ENCODE assay signal across 21 cellular contexts in genomic region chr19:29893606-29894284, GRCh38. TPM values are rescaled to one million over a fixed set of nuclear protein-coding genes. Genes with fewer than 3 reads are reported as not detected.
DNase-seq lines count a peak whose midpoint lies in the region; ATAC-seq, FAIRE-seq and TF ChIP-seq lines count a peak whose summit lies in the region.
"Had no signal": no experiment of that assay in that cellular context is flagged by ENCODE, and none has a peak within 500 bp of the region (broad histone marks: within the 10 kb centered on the region; RNA-seq: fewer than 3 reads in every experiment).

No MANE protein-coding gene starts in this region.

- no peaks in the 10 kb centered on the region for H3K79me2 ChIP-seq in K562 (ENCODE audit: control insufficient read depth, insufficient read depth, low read length)

- WGBS in K562 (ENCODE audit: insufficient coverage, low coverage, missing lambda C conversion rate): 2% methylated on average over 10 of the region's 11 CpGs

- in situ Hi-C loops in K562 (cut with MboI): no loop called here

- no peak for TF ChIP-seq RAD21 in K562 (CRISPR knock-in tag; conservative IDR thresholded peaks at IDR 0.05 in 1 of 2, IDR thresholded peaks at IDR 0.05 in 1 of 2)

- H4K20me1 ChIP-seq in K562 (replicated peaks; ENCODE audit: control insufficient read depth, insufficient read depth, low read length): 0 out of 2 replicates have a peak, but pooled peaks cover 14% of the 10 kb centered on the region

- no peaks in the 10 kb centered on the region for H3K27me3 ChIP-seq in K562 (ENCODE audit: control insufficient read depth in 2 of 2, insufficient read depth in 2 of 2, low read length in 2 of 2)

- H3K27me3 Mint-ChIP-seq in stimulated activated naive B cell treated with anti-CD40 and anti-IgM and Interleukin-4, amounts not matched to agents 10 μg/mL and 1 μg/mL and 100 μg/mL, for 72 hours: peaks cover 0 to 13% of the 10 kb centered on the region in 2 donors
- H3K27me3 Mint-ChIP-seq: IgD-negative memory B cell had no signal

- CTCF ChIA-PET in K562 (lab: Yijun Ruan, JAX; ENCODE audit: low intra/inter-chr PET ratio): no interaction called here

- no peaks in the 10 kb centered on the region for H3K9me1 ChIP-seq in K562 (ENCODE audit: control insufficient read depth, insufficient read depth, low read length)

- H3K36me3 Mint-ChIP-seq in stimulated activated naive B cell treated with anti-CD40 and anti-IgM and Interleukin-4, amounts not matched to agents 10 μg/mL and 1 μg/mL and 100 μg/mL, for 72 hours: no peaks in the 10 kb centered on the region
- H3K36me3 Mint-ChIP-seq: IgD-negative memory B cell had no signal

- H2AFZ ChIP-seq in K562 (ENCODE audit: low read depth, low read length): no peak overlapping the region

- POLR2A ChIA-PET in K562 (lab: Yijun Ruan, JAX): interaction anchor here (0.6 to 1.6 kb wide), 4 partner anchors 9 to 93 kb away, joined by 3 read pairs; no protein-coding TSS in a partner anchor

- no peaks in the 10 kb centered on the region for H3K36me3 ChIP-seq in K562 (ENCODE audit: control insufficient read depth, insufficient read depth, low read length)

- no peak for TF ChIP-seq POLR2A in K562 (conservative IDR thresholded peaks at IDR 0.05)

- no peak overlapping the region for H3K4me3 ChIP-seq in K562

- peak in 62 of 76 experiments; percentile 18 to 82 (median 48) for DNase-seq in HUDEP-2 (lab: John Stamatoyannopoulos, UW; ENCODE audit: unreplicated experiment in 76 of 76)
- peak; percentile 74 for DNase-seq in SK-N-DZ (ENCODE audit: low spot score)
- peak; percentile 92 to 97 (median 94) for DNase-seq in K562 (ENCODE audit: extremely low read depth in 1 of 4, low spot score in 3 of 4)
- no peak for DNase-seq in stimulated activated naive B cell treated with anti-CD40 and anti-IgM and Interleukin-4, amounts not matched to agents 10 μg/mL and 1 μg/mL and 100 μg/mL, for 72 hours
- no peak for DNase-seq in EL
- DNase-seq: ACHN, COR-L47, DMS 273 treated with DMSO at 0.1 percent for 48 hours, DND-41, H9, MV-4-11, NCI-H1694 treated with DMSO at 0.1 percent for 48 hours, NCI-H510A, NCI-H82, SW 1271 had no signal

- no peaks in the 10 kb centered on the region for H3K9me3 ChIP-seq in K562 (replicated peaks; ENCODE audit: control insufficient read depth, insufficient read depth, low read depth, low read length)

- peak; percentile 96 for FAIRE-seq in K562 (lab: Jason Lieb, UNC)
- FAIRE-seq: G401.6, HTR-8/SVneo had no signal

- H3K27ac ChIP-seq in K562 (ENCODE audit: extremely low read depth, low read depth, low read length): peak overlapping the region; percentile 14; the same call in 1 of the 3 replicates
- H3K27ac ChIP-seq: C4-2B had no signal

- peaks cover 23 to 29% of the 10 kb centered on the region in 2 experiments for H3K4me1 ChIP-seq in K562 (replicated peaks in 1 of 2; ENCODE audit: control insufficient read depth in 2 of 2, insufficient read depth in 2 of 2, low read length in 2 of 2)

- peak; percentile 99 for ATAC-seq in K562
- ATAC-seq in stimulated activated naive B cell treated with anti-CD40 and anti-IgM and Interleukin-4, amounts not matched to agents 10 μg/mL and 1 μg/mL and 100 μg/mL, for 72 hours (replicated peaks): no peak
- no peak for ATAC-seq in GM18909 (IDR thresholded peaks at IDR 0.05; ENCODE audit: poor library complexity, unreplicated experiment)
- no peak for ATAC-seq in HG02840 (IDR thresholded peaks at IDR 0.05; ENCODE audit: low FRiP score, unreplicated experiment)

- TF ChIP-seq EP300 in K562 (IDR thresholded peaks at IDR 0.05; ENCODE audit: low read length): peak; percentile 97

- peaks cover 5 to 9% of the 10 kb centered on the region in 2 donors for H3K9me3 Mint-ChIP-seq in stimulated activated naive B cell treated with anti-CD40 and anti-IgM and Interleukin-4, amounts not matched to agents 10 μg/mL and 1 μg/mL and 100 μg/mL, for 72 hours
- H3K9me3 Mint-ChIP-seq: H9, IgD-negative memory B cell had no signal

- H3K27ac Mint-ChIP-seq in stimulated activated naive B cell treated with anti-CD40 and anti-IgM and Interleukin-4, amounts not matched to agents 10 μg/mL and 1 μg/mL and 100 μg/mL, for 72 hours: peak overlapping the region; percentile 20
- H3K27ac Mint-ChIP-seq: IgD-negative memory B cell had no signal

- H3K4me2 ChIP-seq in K562 (ENCODE audit: insufficient read depth, low read length): peak overlapping the region; percentile 13; the same call in 1 of the 2 replicates

- H3K4me3 Mint-ChIP-seq in stimulated activated naive B cell treated with anti-CD40 and anti-IgM and Interleukin-4, amounts not matched to agents 10 μg/mL and 1 μg/mL and 100 μg/mL, for 72 hours: no peak overlapping the region
- H3K4me3 Mint-ChIP-seq: H9, IgD-negative memory B cell had no signal

- TF ChIP-seq CTCF in K562 (IDR thresholded peaks at IDR 0.05 in 2 of 3, conservative IDR thresholded peaks at IDR 0.05 in 1 of 3; ENCODE audit: insufficient read depth in 2 of 3, low read depth in 1 of 3, low read length in 3 of 3): no peak

- no peak overlapping the region for H3K9ac ChIP-seq in K562 (ENCODE audit: insufficient read depth in 1 of 2, low read depth in 2 of 2, low read length in 2 of 2)

- intact Hi-C loops in K562 (cut with micrococcal nuclease): loop anchor here (5.0 kb wide), 1 partner anchor 49 kb away; the partner anchor contains the start of gene URI1

- H3K4me1 Mint-ChIP-seq in stimulated activated naive B cell treated with anti-CD40 and anti-IgM and Interleukin-4, amounts not matched to agents 10 μg/mL and 1 μg/mL and 100 μg/mL, for 72 hours: no peaks in the 10 kb centered on the region
- H3K4me1 Mint-ChIP-seq: H9 had no signal

- no TSS peak for BruUV-seq in K562 (replicated peaks; lab: Mats Ljungman, UMichigan)

TF ChIP-seq in K562, 482 proteins besides CTCF, POLR2A, EP300 and RAD21 (continues in another document):
- TF ChIP-seq CLOCK (CRISPR knock-in tag; IDR thresholded peaks at IDR 0.05; ENCODE audit: borderline replicate concordance): no peak
- TF ChIP-seq, protein P1, sequence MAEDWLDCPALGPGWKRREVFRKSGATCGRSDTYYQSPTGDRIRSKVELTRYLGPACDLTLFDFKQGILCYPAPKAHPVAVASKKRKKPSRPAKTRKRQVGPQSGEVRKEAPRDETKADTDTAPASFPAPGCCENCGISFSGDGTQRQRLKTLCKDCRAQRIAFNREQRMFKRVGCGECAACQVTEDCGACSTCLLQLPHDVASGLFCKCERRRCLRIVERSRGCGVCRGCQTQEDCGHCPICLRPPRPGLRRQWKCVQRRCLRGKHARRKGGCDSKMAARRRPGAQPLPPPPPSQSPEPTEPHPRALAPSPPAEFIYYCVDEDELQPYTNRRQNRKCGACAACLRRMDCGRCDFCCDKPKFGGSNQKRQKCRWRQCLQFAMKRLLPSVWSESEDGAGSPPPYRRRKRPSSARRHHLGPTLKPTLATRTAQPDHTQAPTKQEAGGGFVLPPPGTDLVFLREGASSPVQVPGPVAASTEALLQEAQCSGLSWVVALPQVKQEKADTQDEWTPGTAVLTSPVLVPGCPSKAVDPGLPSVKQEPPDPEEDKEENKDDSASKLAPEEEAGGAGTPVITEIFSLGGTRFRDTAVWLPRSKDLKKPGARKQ (CRISPR knock-in tag; IDR thresholded peaks at IDR 0.05): no peak
- no peak for TF ChIP-seq E2F5 (CRISPR knock-in tag; IDR thresholded peaks at IDR 0.05)
- TF ChIP-seq RHOXF2B (CRISPR knock-in tag; conservative IDR thresholded peaks at IDR 0.05): no peak

RNA-seq across cellular contexts. Expression of gene URI1, which starts 48.3 kb away (rescaled TPM):
- 58.2 and 68.6 TPM in 2 replicates for polyA plus RNA-seq in SK-N-DZ (2014; cell fraction: cytosol; rRNA removed)
- 64.3 and 70.5 TPM in 2 replicates for polyA plus RNA-seq in SK-N-DZ (2014; cell fraction: nucleus; rRNA removed)
- total RNA-seq in K562 (2011; cell fraction: chromatin; rRNA removed; ENCODE audit: low replicate concordance): 23.1 and 114 TPM in 2 replicates
- total RNA-seq in K562 (2011; cell fraction: nucleolus; rRNA removed): 15.7 and 23.2 TPM in 2 replicates
- 37.5 and 49.5 TPM in 2 replicates for total RNA-seq in K562 (2011; cell fraction: nucleoplasm; rRNA removed)
- 50.9 and 61.3 TPM in 2 replicates for total RNA-seq in K562 (2014; rRNA removed)
- total RNA-seq in K562 (2014; rRNA removed; fragmentation: Illumina TruSeq; extraction: Trizol): 87.4 and 99.1 TPM in 2 replicates
- total RNA-seq in K562 (2015; rRNA removed; fragmentation: Illumina TruSeq; extraction: Trizol): 79.8 and 83.2 TPM in 2 replicates
- total RNA-seq in K562 (2021): 61.5 and 63.9 TPM in 2 replicates
- polyA plus RNA-seq in K562 (2011; rRNA removed): 71.8 and 83.5 TPM in 2 replicates
- polyA plus RNA-seq in K562 (2011; cell fraction: cytosol; rRNA removed): 12.0 and 34.1 TPM in 2 replicates
- polyA plus RNA-seq in K562 (2011; cell fraction: nucleus; rRNA removed): 44.6 and 76.9 TPM in 2 replicates
- polyA plus RNA-seq in K562 (2012): 56.1 and 58.5 TPM in 2 replicates
- polyA plus RNA-seq in K562 (2014; fragmentation: Illumina TruSeq; extraction: Trizol): 67.9 and 78.2 TPM in 2 replicates
- 10 to 100 TPM; 16.9 to 19.8 TPM for polyA plus RNA-seq in K562 (2014; fragmentation: Nextera tagmentation; extraction: Ambion mirVana)
- 50.6 and 56.7 TPM in 2 replicates for polyA plus RNA-seq in K562 (2014; rRNA removed)
- 190 and 200 TPM in 2 replicates for polyA minus RNA-seq in K562 (2011; rRNA and poly(A)+ RNA removed)
- polyA minus RNA-seq in K562 (2011; cell fraction: cytosol; rRNA and poly(A)+ RNA removed): 36.9 and 45.0 TPM in 2 replicates
- polyA minus RNA-seq in K562 (2011; cell fraction: nucleus; rRNA and poly(A)+ RNA removed): 52.9 and 97.6 TPM in 2 replicates

Comparison
In these comparisons a context has a peak if more than half of its experiments do, and no peak if none do; other contexts are left out.
1. DNase-seq: peak in HUDEP-2 (62 of 76), SK-N-DZ (single experiment) and K562 (4 of 4); none in stimulated activated naive B cell treated with anti-CD40 and anti-IgM and Interleukin-4, amounts not matched to agents 10 μg/mL and 1 μg/mL and 100 μg/mL, for 72 hours (single experiment) and EL (single experiment).